Comparison of ENCODE assay signal across 1 cellular context in the genomic region with DNA sequence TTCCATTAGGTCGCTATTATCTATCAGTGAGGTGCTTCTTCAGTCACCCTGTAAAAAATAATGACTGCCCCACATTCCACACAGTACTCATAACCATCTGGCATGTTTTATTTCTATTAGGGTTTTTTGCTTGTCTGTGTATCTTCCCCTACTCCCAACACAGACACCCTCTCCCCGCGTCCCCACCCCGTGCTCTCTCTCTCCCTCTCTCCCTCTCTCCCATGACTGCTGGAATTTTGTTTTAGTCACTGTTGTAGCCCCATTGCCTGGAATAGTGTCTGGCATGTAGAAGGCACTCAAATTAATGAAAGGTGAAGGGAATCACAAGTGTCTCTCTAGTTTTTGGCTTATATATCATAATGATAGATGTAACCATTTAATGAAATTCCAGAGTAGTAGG.
TF ChIP-seq lines count a peak whose summit lies in the region.

No MANE protein-coding gene starts in this region.

TF ChIP-seq in K562, 482 proteins besides CTCF, POLR2A, EP300 and RAD21 (continued from another document):
- TF ChIP-seq, protein P1, sequence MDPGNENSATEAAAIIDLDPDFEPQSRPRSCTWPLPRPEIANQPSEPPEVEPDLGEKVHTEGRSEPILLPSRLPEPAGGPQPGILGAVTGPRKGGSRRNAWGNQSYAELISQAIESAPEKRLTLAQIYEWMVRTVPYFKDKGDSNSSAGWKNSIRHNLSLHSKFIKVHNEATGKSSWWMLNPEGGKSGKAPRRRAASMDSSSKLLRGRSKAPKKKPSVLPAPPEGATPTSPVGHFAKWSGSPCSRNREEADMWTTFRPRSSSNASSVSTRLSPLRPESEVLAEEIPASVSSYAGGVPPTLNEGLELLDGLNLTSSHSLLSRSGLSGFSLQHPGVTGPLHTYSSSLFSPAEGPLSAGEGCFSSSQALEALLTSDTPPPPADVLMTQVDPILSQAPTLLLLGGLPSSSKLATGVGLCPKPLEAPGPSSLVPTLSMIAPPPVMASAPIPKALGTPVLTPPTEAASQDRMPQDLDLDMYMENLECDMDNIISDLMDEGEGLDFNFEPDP (CRISPR knock-in tag; IDR thresholded peaks at IDR 0.05) = no peak
- TF ChIP-seq RFX5 (IDR thresholded peaks at IDR 0.05; ENCODE audit: low read depth, low read length) = no peak
- TF ChIP-seq, protein P2, sequence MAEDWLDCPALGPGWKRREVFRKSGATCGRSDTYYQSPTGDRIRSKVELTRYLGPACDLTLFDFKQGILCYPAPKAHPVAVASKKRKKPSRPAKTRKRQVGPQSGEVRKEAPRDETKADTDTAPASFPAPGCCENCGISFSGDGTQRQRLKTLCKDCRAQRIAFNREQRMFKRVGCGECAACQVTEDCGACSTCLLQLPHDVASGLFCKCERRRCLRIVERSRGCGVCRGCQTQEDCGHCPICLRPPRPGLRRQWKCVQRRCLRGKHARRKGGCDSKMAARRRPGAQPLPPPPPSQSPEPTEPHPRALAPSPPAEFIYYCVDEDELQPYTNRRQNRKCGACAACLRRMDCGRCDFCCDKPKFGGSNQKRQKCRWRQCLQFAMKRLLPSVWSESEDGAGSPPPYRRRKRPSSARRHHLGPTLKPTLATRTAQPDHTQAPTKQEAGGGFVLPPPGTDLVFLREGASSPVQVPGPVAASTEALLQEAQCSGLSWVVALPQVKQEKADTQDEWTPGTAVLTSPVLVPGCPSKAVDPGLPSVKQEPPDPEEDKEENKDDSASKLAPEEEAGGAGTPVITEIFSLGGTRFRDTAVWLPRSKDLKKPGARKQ (CRISPR knock-in tag; IDR thresholded peaks at IDR 0.05) = no peak
- no peak for TF ChIP-seq YY1 (IDR thresholded peaks at IDR 0.05; ENCODE audit: borderline replicate concordance in 1 of 3, control insufficient read depth in 1 of 3, extremely low read depth in 1 of 3, insufficient read depth in 3 of 3, insufficient read length in 1 of 3, insufficient replicate concordance in 2 of 3, low read depth in 1 of 3, low read length in 2 of 3)
TF ChIP-seq in K562: peak in this region for 0.
